Comparison of ENCODE assay signal across 21 cellular contexts in the genomic region with DNA sequence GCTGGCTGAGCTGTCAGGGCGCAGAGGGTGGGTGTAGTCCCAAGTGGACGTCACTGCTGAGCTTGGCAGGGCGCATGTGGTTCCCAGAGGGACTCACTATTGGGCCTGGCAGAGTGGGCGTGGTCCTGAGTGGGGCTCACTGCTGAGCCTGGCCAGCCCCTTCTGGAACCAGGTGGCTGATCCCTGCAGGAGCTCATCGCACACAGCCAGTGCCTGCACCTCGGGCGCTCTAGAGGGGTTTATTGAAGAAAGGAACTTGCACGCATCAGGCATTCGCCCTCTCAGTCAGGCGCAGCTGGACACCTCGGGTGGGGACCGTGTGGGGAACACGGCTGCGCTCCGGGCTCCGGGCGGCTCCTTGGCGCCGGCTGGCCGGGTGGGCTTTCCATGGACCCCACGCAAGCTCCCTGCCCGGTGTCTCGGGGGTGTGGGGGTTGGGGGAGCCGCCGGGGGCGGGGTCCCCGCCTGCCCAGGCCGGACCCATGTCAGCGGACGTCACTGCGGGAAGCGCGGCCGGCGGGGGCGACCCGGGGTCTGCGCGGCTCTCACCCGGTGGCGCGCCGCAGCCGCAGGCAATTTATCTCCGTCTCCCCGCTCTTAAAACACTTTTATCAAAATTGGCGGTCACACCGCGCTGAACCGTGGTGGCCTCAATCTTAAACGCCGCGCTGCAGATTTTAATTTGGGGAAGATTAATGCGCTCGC.
DNase-seq lines count a peak whose midpoint lies in the region; ATAC-seq and TF ChIP-seq lines count a peak whose summit lies in the region.
"Had no signal": no experiment of that assay in that cellular context is flagged by ENCODE, and none has a peak within 500 bp of the region (broad histone marks: within the 10 kb centered on the region; RNA-seq: fewer than 3 reads in every experiment).

No MANE protein-coding gene starts in this region.

- no peaks in the 10 kb centered on the region for H3K36me3 ChIP-seq in H7 (replicated peaks; ENCODE audit: control insufficient read depth, insufficient read depth, low read length)
- H3K36me3 ChIP-seq in WERI-Rb-1 = no peaks in the 10 kb centered on the region
- no peaks in the 10 kb centered on the region for H3K36me3 ChIP-seq in lower lobe of right lung
- no peaks in the 10 kb centered on the region for H3K36me3 ChIP-seq in PC-3 (ENCODE audit: low read depth, low read length)
- H3K36me3 ChIP-seq: vagina had no signal

- H3K9ac ChIP-seq in PC-3 (ENCODE audit: low read length) = no peak overlapping the region

- H3K27me3 ChIP-seq in H7 (ENCODE audit: control insufficient read depth, insufficient read depth, low read length) (no peaks in the 10 kb centered on the region), WERI-Rb-1 (ENCODE audit: insufficient read depth, low read depth, severe bottlenecking) (peaks cover 41% of the 10 kb centered on the region), lower lobe of right lung (ENCODE audit: low read depth) (peaks cover 32% of the 10 kb centered on the region), PC-3 (ENCODE audit: low read length) (no peaks in the 10 kb centered on the region)

- no peak overlapping the region for H3K4me2 ChIP-seq in PC-3 (ENCODE audit: low read length)

- H3K4me3 Mint-ChIP-seq in activated T-cell treated with anti-CD3 and anti-CD28 coated beads, Interleukin-2, amount 50 U/mL, for 24 hours = no peak overlapping the region
- H3K4me3 Mint-ChIP-seq in activated T-cell treated with anti-CD3 and anti-CD28 coated beads, Interleukin-2, amount 50 U/mL, for 72 hours = no peak overlapping the region
- H3K4me3 Mint-ChIP-seq: activated T-helper 17 cell treated with anti-CD3 and anti-CD28 coated beads, Interleukin-2, amount 50 U/mL, for 72 hours; CD4-positive, alpha-beta memory T cell; effector memory CD8-positive, alpha-beta T cell; T-cell had no signal

- no peak overlapping the region for H3K27ac Mint-ChIP-seq in activated T-cell treated with anti-CD3 and anti-CD28 coated beads, Interleukin-2, amount 50 U/mL, for 24 hours
- no peak overlapping the region for H3K27ac Mint-ChIP-seq in activated T-cell treated with anti-CD3 and anti-CD28 coated beads, Interleukin-2, amount 50 U/mL, for 72 hours
- H3K27ac Mint-ChIP-seq: activated T-helper 17 cell treated with anti-CD3 and anti-CD28 coated beads, Interleukin-2, amount 50 U/mL, for 72 hours; CD4-positive, alpha-beta memory T cell; effector memory CD8-positive, alpha-beta T cell; T-cell had no signal

- H4K20me1 ChIP-seq in PC-3 (ENCODE audit: low read length) = no peaks in the 10 kb centered on the region

- no peaks in the 10 kb centered on the region for H3K36me3 Mint-ChIP-seq in activated T-cell treated with anti-CD3 and anti-CD28 coated beads, Interleukin-2, amount 50 U/mL, for 24 hours (ENCODE audit: low read depth)
- H3K36me3 Mint-ChIP-seq in activated T-cell treated with anti-CD3 and anti-CD28 coated beads, Interleukin-2, amount 50 U/mL, for 72 hours (ENCODE audit: insufficient read depth in 2 of 2) = peaks cover 0 to 10% of the 10 kb centered on the region in 2 donors
- H3K36me3 Mint-ChIP-seq: CD4-positive, alpha-beta memory T cell; T-cell had no signal

- no peak for ATAC-seq in activated T-cell treated with anti-CD3 and anti-CD28 coated beads, Interleukin-2, amount 50 U/mL, for 72 hours (replicated peaks in 1 of 2)
- ATAC-seq in lower lobe of right lung (no peak), sciatic nerve (no peak), PC-3 (no peak), GM21447 (IDR thresholded peaks at IDR 0.05; ENCODE audit: unreplicated experiment) (no peak)
- ATAC-seq: activated T-helper 17 cell treated with anti-CD3 and anti-CD28 coated beads, Interleukin-2, amount 50 U/mL, for 72 hours; effector memory CD8-positive, alpha-beta T cell; T-cell had no signal

- CTCF ChIA-PET in PC-3 (lab: Charles Lee) = no interaction called here

- H3K9me3 Mint-ChIP-seq in activated T-cell treated with anti-CD3 and anti-CD28 coated beads, Interleukin-2, amount 50 U/mL, for 24 hours = peaks cover 11% of the 10 kb centered on the region
- peaks cover 17 to 18% of the 10 kb centered on the region in 2 donors for H3K9me3 Mint-ChIP-seq in activated T-cell treated with anti-CD3 and anti-CD28 coated beads, Interleukin-2, amount 50 U/mL, for 72 hours

- no peaks in the 10 kb centered on the region for H3K79me2 ChIP-seq in PC-3 (ENCODE audit: low read length)

- H3K27ac ChIP-seq in WERI-Rb-1 (no peak overlapping the region), lower lobe of right lung (no peak overlapping the region), PC-3 (ENCODE audit: low read length) (no peak overlapping the region)
- H3K27ac ChIP-seq: vagina, VCaP had no signal

- no peaks in the 10 kb centered on the region for H3K9me2 ChIP-seq in PC-3 (replicated peaks; ENCODE audit: low read length)

- H3K4me3 ChIP-seq in H7 (ENCODE audit: insufficient read depth, low read depth, low read length) (no peak overlapping the region), WERI-Rb-1 (ENCODE audit: low read depth, low read length) (peak overlapping the region; percentile 15; the same call in 1 of the 2 replicates), lower lobe of right lung (no peak overlapping the region), PC-3 (ENCODE audit: low read length) (no peak overlapping the region)
- H3K4me3 ChIP-seq: vagina had no signal

- H3K4me1 Mint-ChIP-seq in activated T-cell treated with anti-CD3 and anti-CD28 coated beads, Interleukin-2, amount 50 U/mL, for 24 hours (ENCODE audit: low read depth) = no peaks in the 10 kb centered on the region
- H3K4me1 Mint-ChIP-seq in activated T-cell treated with anti-CD3 and anti-CD28 coated beads, Interleukin-2, amount 50 U/mL, for 72 hours (ENCODE audit: low read depth) = no peaks in the 10 kb centered on the region
- H3K4me1 Mint-ChIP-seq: activated T-helper 17 cell treated with anti-CD3 and anti-CD28 coated beads, Interleukin-2, amount 50 U/mL, for 72 hours; CD4-positive, alpha-beta memory T cell; T-cell had no signal

- TF ChIP-seq CTCF in WERI-Rb-1 (IDR thresholded peaks at IDR 0.05; ENCODE audit: low read depth, low read length) (no peak), lower lobe of right lung (IDR thresholded peaks at IDR 0.05) (no peak), PC-3 (conservative IDR thresholded peaks at IDR 0.05; ENCODE audit: low read depth, low read length) (no peak)

- H2AFZ ChIP-seq in PC-3 (ENCODE audit: low read length) = no peak overlapping the region

- H3K4me1 ChIP-seq in lower lobe of right lung (no peaks in the 10 kb centered on the region), PC-3 (ENCODE audit: insufficient read depth, low read length) (no peaks in the 10 kb centered on the region)

- intact Hi-C loops in lower lobe of right lung (cut with DNase I) = no loop called here
- intact Hi-C loops in sciatic nerve (cut with DNase I) = no loop called here
- intact Hi-C loops in PC-3 (cut with micrococcal nuclease) = no loop called here

- DNase-seq in activated T-cell treated with anti-CD3 and anti-CD28 coated beads, Interleukin-2, amount 50 U/mL, for 24 hours = peak; percentile 16
- no peak for DNase-seq in activated T-cell treated with anti-CD3 and anti-CD28 coated beads, Interleukin-2, amount 50 U/mL, for 72 hours
- DNase-seq in H7 (peak; percentile 51), WERI-Rb-1 (peak; percentile 83), lower lobe of right lung (peak; percentile 32), sciatic nerve (ENCODE audit: low spot score) (no peak), PC-3 (no peak)
- DNase-seq: amniotic stem cell; CD4-positive, alpha-beta memory T cell; central memory CD4-positive, alpha-beta T cell; effector memory CD8-positive, alpha-beta T cell; hypothalamus; KG1; NCI-H2081 treated with DMSO at 0.1 percent for 48 hours; occipital lobe; stimulated activated CD4-positive, alpha-beta T cell treated with anti-CD3 and anti-CD28 coated beads, Interleukin-2, amount 100 ng/mL, for 24 hours; T-cell had no signal

- no TSS peak for BruUV-seq in PC-3 (replicated peaks; lab: Mats Ljungman, UMichigan)

- POLR2A ChIA-PET in PC-3 (lab: Charles Lee; ENCODE audit: unreplicated experiment) = no interaction called here

- H3K9me3 ChIP-seq in WERI-Rb-1 (ENCODE audit: severe bottlenecking) (peaks cover 6% of the 10 kb centered on the region), lower lobe of right lung (no peaks in the 10 kb centered on the region), PC-3 (ENCODE audit: low read length) (no peaks in the 10 kb centered on the region)
- H3K9me3 ChIP-seq: vagina had no signal

- H3F3A ChIP-seq in PC-3 (ENCODE audit: low read length, unreplicated experiment) = no peaks in the 10 kb centered on the region

- H3K27me3 Mint-ChIP-seq in activated T-cell treated with anti-CD3 and anti-CD28 coated beads, Interleukin-2, amount 50 U/mL, for 24 hours = peaks cover 29% of the 10 kb centered on the region
- peaks cover 11% of the 10 kb centered on the region for H3K27me3 Mint-ChIP-seq in activated T-cell treated with anti-CD3 and anti-CD28 coated beads, Interleukin-2, amount 50 U/mL, for 72 hours (ENCODE audit: low read depth)

Comparison
In these comparisons a context has a peak if more than half of its experiments do, and no peak if none do; other contexts are left out.
1. DNase-seq: peak in activated T-cell treated with anti-CD3 and anti-CD28 coated beads, Interleukin-2, amount 50 U/mL, for 24 hours (single experiment), H7 (single experiment), WERI-Rb-1 (single experiment) and lower lobe of right lung (single experiment); none in activated T-cell treated with anti-CD3 and anti-CD28 coated beads, Interleukin-2, amount 50 U/mL, for 72 hours (0 of 2), sciatic nerve (single experiment) and PC-3 (single experiment).